1 cellular context compared by ENCODE assay signal in genomic region chr20:828987-829386, GRCh38.
TF ChIP-seq lines count a peak whose summit lies in the region.

No MANE protein-coding gene starts in this region.

TF ChIP-seq in K562, 482 proteins besides CTCF, POLR2A, EP300 and RAD21 (continued from another document and continues in another):
- TF ChIP-seq E2F8 (IDR thresholded peaks at IDR 0.05; ENCODE audit: low read depth, partially characterized antibody) (peak; percentile 37), NFRKB (IDR thresholded peaks at IDR 0.05; ENCODE audit: low read depth) (no peak), CHAMP1 (IDR thresholded peaks at IDR 0.05) (peak; percentile 49; the same call in 1 of the 2 replicates), PATZ1 (CRISPR knock-in tag; IDR thresholded peaks at IDR 0.05; ENCODE audit: borderline replicate concordance) (no peak), ZNF644 (tag; IDR thresholded peaks at IDR 0.05; ENCODE audit: low read depth) (0 out of 2 replicates have a peak, but pooled peaks have one; percentile 41), TAL1 (IDR thresholded peaks at IDR 0.05) (peak; percentile 90), SNRNP70 (optimal IDR thresholded peaks at IDR 0.05; ENCODE audit: low read depth, low read length) (no peak), ARID4B (CRISPR knock-in tag; IDR thresholded peaks at IDR 0.05) (no peak), ZKSCAN1 (IDR thresholded peaks at IDR 0.05; ENCODE audit: low read depth, low read length) (no peak), TRIM28 (IDR thresholded peaks at IDR 0.05) (no peak), BHLHE40 (IDR thresholded peaks at IDR 0.05; ENCODE audit: low read length) (peak; percentile 96), SMAD2 (IDR thresholded peaks at IDR 0.05; ENCODE audit: low read depth, low read length) (no peak), MEIS2 (IDR thresholded peaks at IDR 0.05; ENCODE audit: partially characterized antibody) (peak; percentile 98), SREBF1 (IDR thresholded peaks at IDR 0.05; ENCODE audit: borderline replicate concordance, low read depth, low read length) (no peak), MAFK (IDR thresholded peaks at IDR 0.05; ENCODE audit: low read length) (peak; percentile 27; the same call in 1 of the 2 replicates), FOXO4 (CRISPR knock-in tag; IDR thresholded peaks at IDR 0.05) (no peak), ZC3H11A (IDR thresholded peaks at IDR 0.05; ENCODE audit: low read depth, low read length) (0 out of 2 replicates have a peak, but pooled peaks have one; percentile 30), RBBP5 (IDR thresholded peaks at IDR 0.05; ENCODE audit: borderline replicate concordance, insufficient read depth, low read length, poor library complexity, severe bottlenecking) (peak; percentile 40), STAT5A (IDR thresholded peaks at IDR 0.05; ENCODE audit: borderline replicate concordance, low read length) (peak; percentile 73; the same call in 1 of the 2 replicates), BRF2 (IDR thresholded peaks at IDR 0.05; ENCODE audit: borderline replicate concordance, insufficient read depth, insufficient read length) (no peak), ZBTB1 (CRISPR knock-in tag; IDR thresholded peaks at IDR 0.05; ENCODE audit: borderline replicate concordance, low read depth) (no peak), NR0B1 (IDR thresholded peaks at IDR 0.05; ENCODE audit: partially characterized antibody) (no peak), ZBTB26 (CRISPR knock-in tag; IDR thresholded peaks at IDR 0.05) (no peak)
